In the genomic region with DNA sequence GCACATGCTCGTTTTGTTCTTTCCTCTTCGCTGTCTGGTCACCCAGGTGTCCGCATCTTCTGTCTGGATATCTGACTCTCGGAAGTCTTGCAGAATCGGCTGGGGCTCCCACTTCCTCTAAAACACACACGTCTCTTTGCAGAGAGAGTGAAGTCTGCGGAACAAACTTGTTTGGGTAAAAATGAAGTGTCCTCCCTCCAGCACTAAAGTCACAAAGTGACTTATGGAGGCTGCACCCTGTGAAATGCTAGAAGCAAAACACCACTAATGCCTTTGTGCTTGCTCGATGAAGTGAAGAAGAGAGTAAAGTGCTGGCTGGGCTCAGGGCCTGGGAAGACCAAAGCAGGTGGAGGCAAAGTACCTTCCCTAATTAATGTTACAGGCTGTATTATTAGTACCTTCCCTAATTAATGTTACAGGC, we compare ENCODE assay signal across 1 cellular context.
TF ChIP-seq lines count a peak whose summit lies in the region.

No MANE protein-coding gene starts in this region.

TF ChIP-seq in GM23338, 12 proteins besides CTCF, POLR2A, EP300 and RAD21 (continued from another document):
- TF ChIP-seq ZNF462 (CRISPR knock-in tag; IDR thresholded peaks at IDR 0.05) (no peak), NANOG (IDR thresholded peaks at IDR 0.05; ENCODE audit: borderline replicate concordance) (no peak), POLR2AphosphoS5 (IDR thresholded peaks at IDR 0.05; ENCODE audit: low read depth) (no peak), ZNF114 (CRISPR knock-in tag; IDR thresholded peaks at IDR 0.05) (no peak), EZH2 (IDR thresholded peaks at IDR 0.05; ENCODE audit: low read depth, unreplicated experiment) (no peak), STAT1 (IDR thresholded peaks at IDR 0.05; ENCODE audit: unreplicated experiment) (no peak)
- TF ChIP-seq, protein P1, sequence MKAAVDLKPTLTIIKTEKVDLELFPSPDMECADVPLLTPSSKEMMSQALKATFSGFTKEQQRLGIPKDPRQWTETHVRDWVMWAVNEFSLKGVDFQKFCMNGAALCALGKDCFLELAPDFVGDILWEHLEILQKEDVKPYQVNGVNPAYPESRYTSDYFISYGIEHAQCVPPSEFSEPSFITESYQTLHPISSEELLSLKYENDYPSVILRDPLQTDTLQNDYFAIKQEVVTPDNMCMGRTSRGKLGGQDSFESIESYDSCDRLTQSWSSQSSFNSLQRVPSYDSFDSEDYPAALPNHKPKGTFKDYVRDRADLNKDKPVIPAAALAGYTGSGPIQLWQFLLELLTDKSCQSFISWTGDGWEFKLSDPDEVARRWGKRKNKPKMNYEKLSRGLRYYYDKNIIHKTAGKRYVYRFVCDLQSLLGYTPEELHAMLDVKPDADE (IDR thresholded peaks at IDR 0.05): no peak
